In genomic region chr17:19305761-19306159, GRCh38 we compare ENCODE assay signal across 12 cellular contexts. TPM values are rescaled to one million over a fixed set of nuclear protein-coding genes. Genes with fewer than 3 reads are reported as not detected.
DNase-seq lines count a peak whose midpoint lies in the region; ATAC-seq and TF ChIP-seq lines count a peak whose summit lies in the region.
"Had no signal": no experiment of that assay in that cellular context is flagged by ENCODE, and none has a peak within 500 bp of the region (broad histone marks: within the 10 kb centered on the region; RNA-seq: fewer than 3 reads in every experiment).

No MANE protein-coding gene starts in this region.

- no peaks in the 10 kb centered on the region for H3K27me3 ChIP-seq in CD4-positive, alpha-beta memory T cell (ENCODE audit: insufficient read depth, low read length)
- no peaks in the 10 kb centered on the region for H3K27me3 ChIP-seq in MM.1S (replicated peaks; ENCODE audit: insufficient read depth, low read length)

- TF ChIP-seq CTCF in MM.1S (IDR thresholded peaks at IDR 0.05; ENCODE audit: low read length): no peak
- no peak for TF ChIP-seq CTCF in nephron progenitor cell (IDR thresholded peaks at IDR 0.05)

- CTCF ChIA-PET in CD4-positive, alpha-beta memory T cell (lab: Charles Lee; ENCODE audit: partially characterized antibody): interaction anchor here (0.6 to 1.9 kb wide), 7 partner anchors 12 to 1031 kb away, joined by 3 to 9 read pairs (median 3); partner anchors contain the start of gene B9D1

- no peak for DNase-seq in CD4-positive, alpha-beta memory T cell
- DNase-seq in MM.1S (peak; percentile 55), nephron progenitor cell (no peak), globus pallidus (ENCODE audit: low spot score) (no peak), T1000 (lab: John Stamatoyannopoulos, UW) (no peak)
- DNase-seq: activated CD8-positive, alpha-beta memory T cell treated with anti-CD3 and anti-CD28 coated beads for 24 hours; amniotic stem cell; NCI-H1417 treated with DMSO at 0.1 percent for 48 hours; NCI-H82 had no signal

- no peaks in the 10 kb centered on the region for H3K36me3 ChIP-seq in CD4-positive, alpha-beta memory T cell (ENCODE audit: insufficient read depth, low read length)
- no peaks in the 10 kb centered on the region for H3K36me3 ChIP-seq in MM.1S (replicated peaks; ENCODE audit: insufficient read depth, low read length)

- H3F3A ChIP-seq in MM.1S (ENCODE audit: insufficient read depth, low read length): peaks cover 40% of the 10 kb centered on the region

- peak overlapping the region in 6 of 8 donors; percentile 17 to 71 (median 54) for H3K4me3 Mint-ChIP-seq in CD4-positive, alpha-beta memory T cell
- no peak overlapping the region for H3K4me3 Mint-ChIP-seq in nephron progenitor cell
- H3K4me3 Mint-ChIP-seq: GM23338 had no signal

- no peak overlapping the region for H3K4me3 ChIP-seq in CD4-positive, alpha-beta memory T cell (ENCODE audit: low read length in 2 of 2)
- peak overlapping the region; percentile 24 for H3K4me3 ChIP-seq in MM.1S (ENCODE audit: low read length)
- H3K4me3 ChIP-seq: GM23338 had no signal

- no peak overlapping the region for H3K27ac ChIP-seq in CD4-positive, alpha-beta memory T cell (ENCODE audit: low read depth, low read length)
- peak overlapping the region; percentile 99 for H3K27ac ChIP-seq in MM.1S (ENCODE audit: low read length)
- H3K27ac ChIP-seq in angular gyrus (ENCODE audit: low read depth, low read length): peak overlapping the region; percentile 94

- H3K9ac ChIP-seq in MM.1S (ENCODE audit: low read length): peak overlapping the region; percentile 87

- H3K4me1 ChIP-seq in CD4-positive, alpha-beta memory T cell (ENCODE audit: insufficient read depth, low read length): peaks cover 21% of the 10 kb centered on the region
- peaks cover 66% of the 10 kb centered on the region for H3K4me1 ChIP-seq in MM.1S (ENCODE audit: low read length)

- peaks cover 0 to 3% (median 0%) of the 10 kb centered on the region in 8 donors for H3K9me3 Mint-ChIP-seq in CD4-positive, alpha-beta memory T cell
- no peaks in the 10 kb centered on the region for H3K9me3 Mint-ChIP-seq in nephron progenitor cell
- H3K9me3 Mint-ChIP-seq: GM23338 had no signal

- H4K20me1 ChIP-seq in MM.1S (ENCODE audit: insufficient read depth, low read length): no peaks in the 10 kb centered on the region

- POLR2A ChIA-PET in CD4-positive, alpha-beta memory T cell (lab: Charles Lee; ENCODE audit: partially characterized antibody): no interaction called here

- H3K27ac Mint-ChIP-seq in CD4-positive, alpha-beta memory T cell: peak overlapping the region in 4 of 7 donors; percentile 31 to 75 (median 44)
- H3K27ac Mint-ChIP-seq in nephron progenitor cell: peak overlapping the region; percentile 26
- H3K27ac Mint-ChIP-seq: GM23338 had no signal

- H3K4me1 Mint-ChIP-seq in CD4-positive, alpha-beta memory T cell: peaks cover 18 to 26% (median 24%) of the 10 kb centered on the region in 4 donors
- peaks cover 6% of the 10 kb centered on the region for H3K4me1 Mint-ChIP-seq in nephron progenitor cell

- H3K4me2 ChIP-seq in MM.1S (ENCODE audit: low read depth, low read length): peak overlapping the region; percentile 61
- H3K4me2 ChIP-seq: GM23338 had no signal

- no peaks in the 10 kb centered on the region for H3K9me2 ChIP-seq in MM.1S (replicated peaks; ENCODE audit: insufficient read depth, low read length)

- H3K9me3 ChIP-seq in CD4-positive, alpha-beta memory T cell (ENCODE audit: control insufficient read depth in 1 of 2, low read length in 2 of 2): no peaks in the 10 kb centered on the region
- H3K9me3 ChIP-seq in MM.1S (replicated peaks; ENCODE audit: insufficient read depth, low read length): no peaks in the 10 kb centered on the region

- H3K79me2 ChIP-seq in MM.1S (ENCODE audit: low read length): peaks cover 17% of the 10 kb centered on the region

- intact Hi-C loops in CD4-positive, alpha-beta memory T cell (cut with micrococcal nuclease): no loop called here

- ATAC-seq in HG03280 (IDR thresholded peaks at IDR 0.05; ENCODE audit: unreplicated experiment): no peak
- ATAC-seq: GM23338 had no signal

- peaks cover 6 to 10% of the 10 kb centered on the region in 2 donors for H3K27me3 Mint-ChIP-seq in CD4-positive, alpha-beta memory T cell
- H3K27me3 Mint-ChIP-seq in nephron progenitor cell (ENCODE audit: low read depth, poor library complexity): no peaks in the 10 kb centered on the region

- peaks cover 0 to 3% of the 10 kb centered on the region in 2 donors for H3K36me3 Mint-ChIP-seq in CD4-positive, alpha-beta memory T cell
- peaks cover 4% of the 10 kb centered on the region for H3K36me3 Mint-ChIP-seq in nephron progenitor cell (ENCODE audit: low read depth)

- H2AFZ ChIP-seq in MM.1S (ENCODE audit: low read length): no peak overlapping the region
- H2AFZ ChIP-seq: GM23338 had no signal

RNA-seq across cellular contexts. Expression of gene B9D1, which starts 56.8 kb away (rescaled TPM):
- 1 to 10 TPM; 2.5 to 2.8 TPM for total RNA-seq in CD4-positive, alpha-beta memory T cell
- polyA plus RNA-seq in CD4-positive, alpha-beta memory T cell: under 1 TPM in 1 of 2 donors, not detected in 1; 0.29 TPM
